Comparison of ENCODE assay signal across 24 cellular contexts in the genomic region with DNA sequence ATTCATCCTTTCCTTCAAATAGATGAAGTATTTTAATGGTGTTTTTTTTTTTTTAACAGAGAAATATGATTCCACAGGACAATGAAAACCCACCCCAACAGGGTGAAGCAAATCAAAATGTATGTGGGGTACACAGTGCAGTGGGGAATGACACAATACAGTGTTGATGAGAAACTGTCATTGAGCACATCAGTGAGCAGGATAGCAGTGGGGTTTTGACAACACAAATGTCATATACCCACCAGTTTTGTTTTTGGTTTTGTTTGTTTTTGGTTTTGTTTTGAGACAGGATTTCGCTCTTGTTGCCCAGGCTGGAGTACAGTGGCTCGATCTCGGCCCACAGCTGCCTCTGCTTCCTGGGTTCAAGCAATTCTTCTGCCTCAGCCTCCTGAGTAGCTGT. TPM values are rescaled to one million over a fixed set of nuclear protein-coding genes. Genes with fewer than 3 reads are reported as not detected.
DNase-seq lines count a peak whose midpoint lies in the region; ATAC-seq and TF ChIP-seq lines count a peak whose summit lies in the region.
"Had no signal": no experiment of that assay in that cellular context is flagged by ENCODE, and none has a peak within 500 bp of the region (broad histone marks: within the 10 kb centered on the region; RNA-seq: fewer than 3 reads in every experiment).

No MANE protein-coding gene starts in this region.

- intact Hi-C loops in activated CD4-positive, alpha-beta T cell treated with anti-CD3 and anti-CD28 coated beads for 36 hours (cut with DNase I, micrococcal nuclease) = no loop called here
- intact Hi-C loops in cardiac septum (cut with DNase I) = no loop called here

- POLR2A ChIA-PET in activated CD4-positive, alpha-beta T cell treated with anti-CD3 and anti-CD28 coated beads for 36 hours (lab: Charles Lee) = no interaction called here

- H3K27me3 ChIP-seq in neural progenitor cell = no peaks in the 10 kb centered on the region
- H3K27me3 ChIP-seq: tibial nerve had no signal

- H3K4me2 ChIP-seq in neural progenitor cell = peak overlapping the region; percentile 75

- H3K27ac ChIP-seq in neural progenitor cell = no peak overlapping the region
- H3K27ac ChIP-seq: 22Rv1, skin epidermis, tibial nerve had no signal

- peaks cover 10% of the 10 kb centered on the region for H3K4me1 Mint-ChIP-seq in activated CD4-positive, alpha-beta T cell treated with anti-CD3 and anti-CD28 coated beads for 36 hours
- peaks cover 12% of the 10 kb centered on the region for H3K4me1 Mint-ChIP-seq in activated naive CD8-positive, alpha-beta T cell treated with anti-CD3 and anti-CD28 coated beads for 36 hours
- no peaks in the 10 kb centered on the region for H3K4me1 Mint-ChIP-seq in neural progenitor cell

- H3K36me3 ChIP-seq in neural progenitor cell = peaks cover 42% of the 10 kb centered on the region

- H3K4me3 ChIP-seq in neural progenitor cell = peak overlapping the region; percentile 61
- H3K4me3 ChIP-seq: tibial nerve had no signal

- H4K20me1 ChIP-seq in neural progenitor cell (ENCODE audit: low read depth) = no peaks in the 10 kb centered on the region

- peak; percentile 28 for ATAC-seq in activated CD4-positive, alpha-beta T cell treated with anti-CD3 and anti-CD28 coated beads for 36 hours
- no peak for ATAC-seq in HG02763 (IDR thresholded peaks at IDR 0.05; ENCODE audit: unreplicated experiment)
- ATAC-seq: HCT116, left ventricle myocardium superior had no signal

- no peak overlapping the region for H2AFZ ChIP-seq in neural progenitor cell (replicated peaks)

- CTCF ChIA-PET in activated CD4-positive, alpha-beta T cell treated with anti-CD3 and anti-CD28 coated beads for 36 hours (lab: Charles Lee) = no interaction called here

- peaks cover 17% of the 10 kb centered on the region for H3K36me3 Mint-ChIP-seq in activated CD4-positive, alpha-beta T cell treated with anti-CD3 and anti-CD28 coated beads for 36 hours (ENCODE audit: low read depth)
- peaks cover 38% of the 10 kb centered on the region for H3K36me3 Mint-ChIP-seq in activated naive CD8-positive, alpha-beta T cell treated with anti-CD3 and anti-CD28 coated beads for 36 hours
- peaks cover 24% of the 10 kb centered on the region for H3K36me3 Mint-ChIP-seq in neural progenitor cell

- H3K9me3 Mint-ChIP-seq in activated CD4-positive, alpha-beta T cell treated with anti-CD3 and anti-CD28 coated beads for 36 hours (ENCODE audit: low read depth) = peaks cover 4% of the 10 kb centered on the region
- peaks cover 3% of the 10 kb centered on the region for H3K9me3 Mint-ChIP-seq in activated naive CD8-positive, alpha-beta T cell treated with anti-CD3 and anti-CD28 coated beads for 36 hours
- H3K9me3 Mint-ChIP-seq in neural progenitor cell = peaks cover 61% of the 10 kb centered on the region

- TF ChIP-seq CTCF in GM20000 (IDR thresholded peaks at IDR 0.05; ENCODE audit: extremely low read depth, missing control alignments) (no peak), neural progenitor cell (IDR thresholded peaks at IDR 0.05) (no peak)

- H3K4me3 Mint-ChIP-seq in activated CD4-positive, alpha-beta T cell treated with anti-CD3 and anti-CD28 coated beads for 36 hours = peak overlapping the region; percentile 80
- H3K4me3 Mint-ChIP-seq in activated naive CD8-positive, alpha-beta T cell treated with anti-CD3 and anti-CD28 coated beads for 36 hours = peak overlapping the region; percentile 90
- peak overlapping the region; percentile 88 for H3K4me3 Mint-ChIP-seq in neural progenitor cell

- H3K9me3 ChIP-seq in neural progenitor cell (ENCODE audit: low read depth) = peaks cover 20% of the 10 kb centered on the region
- H3K9me3 ChIP-seq: tibial nerve had no signal

- peaks cover 6% of the 10 kb centered on the region for H3K27me3 Mint-ChIP-seq in activated CD4-positive, alpha-beta T cell treated with anti-CD3 and anti-CD28 coated beads for 36 hours
- H3K27me3 Mint-ChIP-seq in activated naive CD8-positive, alpha-beta T cell treated with anti-CD3 and anti-CD28 coated beads for 36 hours = peaks cover 9% of the 10 kb centered on the region
- no peaks in the 10 kb centered on the region for H3K27me3 Mint-ChIP-seq in neural progenitor cell (ENCODE audit: insufficient read depth, low read depth)
- H3K27me3 Mint-ChIP-seq: activated naive CD8-positive, alpha-beta T cell treated with anti-CD3 and anti-CD28 coated beads, Interleukin-2, amount 10 ng/mL, durations not matched to agents 7 days and 5 days had no signal

- DNase-seq in activated CD4-positive, alpha-beta T cell treated with anti-CD3 and anti-CD28 coated beads for 36 hours = no peak
- no peak for DNase-seq in activated CD4-positive, alpha-beta T cell treated with anti-CD3 and anti-CD28 coated beads, Interleukin-2, amount 50 U/mL, for 1 hour
- DNase-seq in GM20000 (ENCODE audit: low spot score) (peak; percentile 70), neural progenitor cell (ENCODE audit: low spot score) (no peak), cardiac septum (ENCODE audit: low spot score) (no peak)
- DNase-seq in activated naive CD8-positive, alpha-beta T cell treated with anti-CD3 and anti-CD28 coated beads for 36 hours = no peak
- no peak for DNase-seq in stimulated activated CD4-positive, alpha-beta T cell treated with anti-CD3 and anti-CD28 coated beads, Interleukin-2, amount 100 ng/mL, for 48 hours
- DNase-seq: activated CD4-positive, alpha-beta T cell treated with anti-CD3 and anti-CD28 coated beads, Interleukin-2, amount 50 U/mL, for 48 hours; activated naive CD8-positive, alpha-beta T cell treated with anti-CD3 and anti-CD28 coated beads, Interleukin-2, amount 10 ng/mL, durations not matched to agents 7 days and 5 days; DMS79 treated with DMSO at 0.1 percent for 48 hours; effector CD4-positive, alpha-beta T cell; foreskin fibroblast; KBM-7; left ventricle myocardium superior; NCI-H146; NCI-H524; stimulated activated CD4-positive, alpha-beta T cell treated with anti-CD3 and anti-CD28 coated beads, Interleukin-1b, Interleukin-23, amount 100 ng/mL, for 48 hours; stimulated activated naive CD4-positive, alpha-beta T cell treated with Interleukin-2 at 50 U/mL for 16 hours had no signal

- no peak overlapping the region for H3K27ac Mint-ChIP-seq in activated CD4-positive, alpha-beta T cell treated with anti-CD3 and anti-CD28 coated beads for 36 hours
- no peak overlapping the region for H3K27ac Mint-ChIP-seq in activated naive CD8-positive, alpha-beta T cell treated with anti-CD3 and anti-CD28 coated beads for 36 hours
- no peak overlapping the region for H3K27ac Mint-ChIP-seq in neural progenitor cell
- H3K27ac Mint-ChIP-seq: T-helper 1 cell treated with Interleukin-12 subunit alpha and Interleukin-12 subunit beta and Interleukin-4 antibody, amounts not matched to agents 30 μg/mL and 1 μg/mL, for 36 hours had no signal

- peaks cover 63% of the 10 kb centered on the region for H3K79me2 ChIP-seq in neural progenitor cell (ENCODE audit: low read depth)

- no peak overlapping the region for H3K9ac ChIP-seq in neural progenitor cell

- H3K4me1 ChIP-seq in neural progenitor cell = no peaks in the 10 kb centered on the region

- peaks cover 21% of the 10 kb centered on the region for H3F3A ChIP-seq in neural progenitor cell (ENCODE audit: low read depth)

RNA-seq across cellular contexts. Expression of a gene that starts 29.2 kb away (rescaled TPM):
- 1 to 10 TPM; 4.4 to 5.5 TPM for total RNA-seq in activated CD4-positive, alpha-beta T cell treated with anti-CD3 and anti-CD28 coated beads for 36 hours
- total RNA-seq in activated naive CD8-positive, alpha-beta T cell treated with anti-CD3 and anti-CD28 coated beads for 36 hours = 1 to 10 TPM; 4.0 to 4.8 TPM
- total RNA-seq in neural progenitor cell (ENCODE audit: low replicate concordance) = 16.3 and 16.5 TPM in 2 replicates
- total RNA-seq in cardiac septum = 14.7 TPM

RNA-seq across cellular contexts. Expression of a gene that starts 41.0 kb away (rescaled TPM):
- total RNA-seq in activated CD4-positive, alpha-beta T cell treated with anti-CD3 and anti-CD28 coated beads for 36 hours = 1 to 10 TPM; 1.1 TPM
- total RNA-seq in activated naive CD8-positive, alpha-beta T cell treated with anti-CD3 and anti-CD28 coated beads for 36 hours = 1 to 10 TPM; 1.1 TPM
- total RNA-seq in neural progenitor cell (ENCODE audit: low replicate concordance) = 2.6 and 3.0 TPM in 2 replicates
- total RNA-seq in cardiac septum = not detected

RNA-seq across cellular contexts. Expression of a gene that starts 46.4 kb away (rescaled TPM):
- total RNA-seq in activated CD4-positive, alpha-beta T cell treated with anti-CD3 and anti-CD28 coated beads for 36 hours = 1 to 10 TPM; 3.2 to 3.3 TPM
- total RNA-seq in activated naive CD8-positive, alpha-beta T cell treated with anti-CD3 and anti-CD28 coated beads for 36 hours = 1 to 10 TPM in 1 of 2 experiments, under 1 TPM in 1; 0.74 to 2.6 TPM
- 27.9 and 29.4 TPM in 2 replicates for total RNA-seq in neural progenitor cell (ENCODE audit: low replicate concordance)
- 1.6 TPM for total RNA-seq in cardiac septum

RNA-seq across cellular contexts. Expression of a gene that starts 58.3 kb away (rescaled TPM):
- total RNA-seq in activated CD4-positive, alpha-beta T cell treated with anti-CD3 and anti-CD28 coated beads for 36 hours = 1 to 10 TPM; 1.2 to 1.5 TPM
- total RNA-seq in activated naive CD8-positive, alpha-beta T cell treated with anti-CD3 and anti-CD28 coated beads for 36 hours = 1 to 10 TPM; 2.2 to 2.3 TPM
- 8.2 and 8.3 TPM in 2 replicates for total RNA-seq in neural progenitor cell (ENCODE audit: low replicate concordance)
- total RNA-seq in cardiac septum = 4.3 TPM
